In genomic region chr1:183589384-183589783, GRCh38 we compare ENCODE assay signal across 14 cellular contexts. TPM values are rescaled to one million over a fixed set of nuclear protein-coding genes. Genes with fewer than 3 reads are reported as not detected.
DNase-seq lines count a peak whose midpoint lies in the region; ATAC-seq and TF ChIP-seq lines count a peak whose summit lies in the region.
"Had no signal": no experiment of that assay in that cellular context is flagged by ENCODE, and none has a peak within 500 bp of the region (broad histone marks: within the 10 kb centered on the region; RNA-seq: fewer than 3 reads in every experiment).

No MANE protein-coding gene starts in this region.

- H3K9me3 ChIP-seq in right atrium auricular region (no peaks in the 10 kb centered on the region), left lung (no peaks in the 10 kb centered on the region), upper lobe of left lung (no peaks in the 10 kb centered on the region)
- H3K9me3 ChIP-seq: MG63, ovary had no signal

- CTCF ChIA-PET in activated CD4-positive, alpha-beta memory T cell treated with anti-CD3 and anti-CD28 coated beads for 36 hours (lab: Charles Lee), result interaction anchor here (1.0 to 1.2 kb wide), 3 partner anchors 27 to 66 kb away, joined by 3 read pairs; no protein-coding TSS in a partner anchor

- WGBS in upper lobe of left lung, 2 donors, result 73 to 90% methylated on average over 5 of the region's 5 CpGs

- TF ChIP-seq EP300 in upper lobe of left lung (IDR thresholded peaks at IDR 0.05), result no peak

- H3K36me3 ChIP-seq in right atrium auricular region (no peaks in the 10 kb centered on the region), left lung (peaks cover 0 to 28% of the 10 kb centered on the region in 2 donors), upper lobe of left lung (no peaks in the 10 kb centered on the region)
- H3K36me3 ChIP-seq: MG63, ovary had no signal

- no peak for TF ChIP-seq POLR2A in upper lobe of left lung (IDR thresholded peaks at IDR 0.05)

- H3K27me3 Mint-ChIP-seq in activated CD4-positive, alpha-beta memory T cell treated with anti-CD3 and anti-CD28 coated beads for 36 hours, result no peaks in the 10 kb centered on the region
- H3K27me3 Mint-ChIP-seq: activated naive CD4-positive, alpha-beta T cell treated with anti-CD3 and anti-CD28 coated beads, Interleukin-2, amount 50 U/mL, for 24 hours had no signal

- H3K4me1 ChIP-seq in right atrium auricular region (no peaks in the 10 kb centered on the region), left lung (peaks cover 0 to 68% of the 10 kb centered on the region in 2 donors), upper lobe of left lung (peaks cover 0 to 14% (median 13%) of the 10 kb centered on the region in 4 donors)

- TF ChIP-seq CTCF in right atrium auricular region (IDR thresholded peaks at IDR 0.05) (no peak), left lung (IDR thresholded peaks at IDR 0.05) (no peak), upper lobe of left lung (IDR thresholded peaks at IDR 0.05) (no peak)

- peak overlapping the region in 1 of 2 donors; percentile 16 for H3K4me3 ChIP-seq in right atrium auricular region
- H3K4me3 ChIP-seq in left lung, result peak overlapping the region; percentile 5 to 50
- H3K4me3 ChIP-seq in upper lobe of left lung, result peak overlapping the region in 3 of 4 donors; percentile 28 to 44 (median 38)
- H3K4me3 ChIP-seq: hepatocyte, MG63, ovary had no signal

- H3K27ac ChIP-seq in right atrium auricular region, result peak overlapping the region; percentile 1 to 29
- peak overlapping the region; percentile 76 to 93 for H3K27ac ChIP-seq in left lung
- peak overlapping the region; percentile 77 to 88 (median 87) for H3K27ac ChIP-seq in upper lobe of left lung
- H3K27ac ChIP-seq: hepatocyte, ovary had no signal

- no peak for ATAC-seq in left ventricle myocardium superior
- ATAC-seq in left lung, result no peak
- no peak for ATAC-seq in upper lobe of left lung (ENCODE audit: low FRiP score in 2 of 2)
- no peak for ATAC-seq in HG02588 (IDR thresholded peaks at IDR 0.05; ENCODE audit: unreplicated experiment)

- intact Hi-C loops in left ventricle myocardium superior (cut with micrococcal nuclease) (no loop called here), left lung (cut with DNase I) (no loop called here)
- intact Hi-C loops in activated CD4-positive, alpha-beta memory T cell treated with anti-CD3 and anti-CD28 coated beads for 36 hours (cut with micrococcal nuclease), result no loop called here

- H3K27me3 ChIP-seq in right atrium auricular region (no peaks in the 10 kb centered on the region), left lung (no peaks in the 10 kb centered on the region), upper lobe of left lung (no peaks in the 10 kb centered on the region)
- H3K27me3 ChIP-seq: hepatocyte, MG63, ovary had no signal

- DNase-seq in right atrium auricular region (ENCODE audit: low spot score) (no peak), left ventricle myocardium superior (no peak), left lung (no peak), upper lobe of left lung (no peak), COLO829 (ENCODE audit: low spot score) (no peak), T-helper 9 cell (no peak)
- no peak for DNase-seq in activated CD4-positive, alpha-beta memory T cell treated with anti-CD3 and anti-CD28 coated beads for 36 hours
- DNase-seq: MG63, ovary, SW 1271 had no signal

- H3K4me1 Mint-ChIP-seq in activated CD4-positive, alpha-beta memory T cell treated with anti-CD3 and anti-CD28 coated beads for 36 hours (ENCODE audit: low read depth), result peaks cover 42% of the 10 kb centered on the region

- peak overlapping the region; percentile 70 for H3K27ac Mint-ChIP-seq in activated CD4-positive, alpha-beta memory T cell treated with anti-CD3 and anti-CD28 coated beads for 36 hours
- H3K27ac Mint-ChIP-seq: activated naive CD4-positive, alpha-beta T cell treated with anti-CD3 and anti-CD28 coated beads, Interleukin-2, amount 50 U/mL, for 24 hours had no signal

- POLR2A ChIA-PET in activated CD4-positive, alpha-beta memory T cell treated with anti-CD3 and anti-CD28 coated beads for 36 hours (lab: Charles Lee), result no interaction called here

- H3K36me3 Mint-ChIP-seq in activated CD4-positive, alpha-beta memory T cell treated with anti-CD3 and anti-CD28 coated beads for 36 hours, result no peaks in the 10 kb centered on the region
- H3K36me3 Mint-ChIP-seq: activated naive CD4-positive, alpha-beta T cell treated with anti-CD3 and anti-CD28 coated beads, Interleukin-2, amount 50 U/mL, for 24 hours had no signal

- peak overlapping the region; percentile 64 for H3K4me3 Mint-ChIP-seq in activated CD4-positive, alpha-beta memory T cell treated with anti-CD3 and anti-CD28 coated beads for 36 hours
- H3K4me3 Mint-ChIP-seq: activated naive CD4-positive, alpha-beta T cell treated with anti-CD3 and anti-CD28 coated beads, Interleukin-2, amount 50 U/mL, for 24 hours had no signal

- H3K9me3 Mint-ChIP-seq in activated CD4-positive, alpha-beta memory T cell treated with anti-CD3 and anti-CD28 coated beads for 36 hours, result no peaks in the 10 kb centered on the region
- H3K9me3 Mint-ChIP-seq: activated naive CD4-positive, alpha-beta T cell treated with anti-CD3 and anti-CD28 coated beads, Interleukin-2, amount 50 U/mL, for 24 hours had no signal

RNA-seq across cellular contexts. Expression of gene NCF2, which starts 0.9 kb away (rescaled TPM):
- total RNA-seq in right atrium auricular region, result 10 to 100 TPM in 1 of 2 donors, 1 to 10 TPM in 1; 3.2 to 10.7 TPM
- 5.8 TPM for total RNA-seq in left ventricle myocardium superior
- total RNA-seq in activated CD4-positive, alpha-beta memory T cell treated with anti-CD3 and anti-CD28 coated beads for 36 hours, result 1 to 10 TPM; 6.6 to 7.7 TPM
- total RNA-seq in left lung, result 100 to 1,000 TPM in 1 of 2 donors, 10 to 100 TPM in 1; 70.9 to 139 TPM
- 100 to 1,000 TPM in 4 of 6 donors, 10 to 100 TPM in 2; 68.5 to 202 (median 143) TPM for total RNA-seq in upper lobe of left lung
- total RNA-seq: lung microvascular endothelial cell had no signal

RNA-seq across cellular contexts. Expression of gene ARPC5, which starts 46.2 kb away (rescaled TPM):
- 10 to 100 TPM; 39.2 to 47.0 TPM for total RNA-seq in right atrium auricular region
- total RNA-seq in left ventricle myocardium superior, result 36.4 TPM
- total RNA-seq in activated CD4-positive, alpha-beta memory T cell treated with anti-CD3 and anti-CD28 coated beads for 36 hours, result 100 to 1,000 TPM; 158 to 161 TPM
- 100 to 1,000 TPM; 171 to 208 TPM for total RNA-seq in left lung
- 100 to 1,000 TPM in 4 of 6 donors, 10 to 100 TPM in 2; 28.3 to 193 (median 109) TPM for total RNA-seq in upper lobe of left lung

Comparison
In these comparisons a context has a peak if more than half of its experiments do, and no peak if none do; other contexts are left out.
1. H3K27ac ChIP-seq: peak in every context shown above with its lines; median percentile 87 in upper lobe of left lung; 84 in left lung; 15 in right atrium auricular region.
2. RNA of gene NCF2, which starts 0.9 kb away (total RNA-seq): 68.5 to 202 TPM in upper lobe of left lung and 70.9 to 139 TPM in left lung; 3.2 to 10.7 TPM in right atrium auricular region, 6.6 to 7.7 TPM in activated CD4-positive, alpha-beta memory T cell treated with anti-CD3 and anti-CD28 coated beads for 36 hours and 5.8 TPM in left ventricle myocardium superior (single experiment); every median in the first group is over 4 times any median in the second.